Comparison of ENCODE assay signal across 18 cellular contexts in the genomic region with DNA sequence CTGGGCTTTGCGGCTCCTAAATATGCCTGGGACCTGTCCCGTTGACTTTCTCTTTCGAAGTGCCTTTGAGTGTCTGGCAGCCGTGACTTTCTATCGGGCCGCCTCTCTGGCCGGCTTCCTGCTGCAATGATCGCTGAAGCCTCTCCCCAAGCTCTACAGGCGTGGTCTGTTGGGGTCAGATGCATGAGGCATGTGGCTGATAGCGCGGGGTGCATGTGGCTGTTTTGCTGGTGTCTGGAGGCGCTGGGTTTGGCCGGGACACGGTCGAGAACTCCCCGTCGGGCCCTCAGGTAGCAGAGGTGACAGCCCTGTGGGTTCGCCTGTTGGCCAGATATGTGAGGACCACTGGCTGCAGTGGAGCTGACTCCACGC. TPM values are rescaled to one million over a fixed set of nuclear protein-coding genes. Genes with fewer than 3 reads are reported as not detected.
DNase-seq lines count a peak whose midpoint lies in the region; ATAC-seq and TF ChIP-seq lines count a peak whose summit lies in the region.
"Had no signal": no experiment of that assay in that cellular context is flagged by ENCODE, and none has a peak within 500 bp of the region (broad histone marks: within the 10 kb centered on the region; RNA-seq: fewer than 3 reads in every experiment).

No MANE protein-coding gene starts in this region.

- intact Hi-C loops in ascending aorta (cut with DNase I), result loop anchor here (2.0 kb wide), 1 partner anchor 49 kb away; a partner anchor contains a TSS
- intact Hi-C loops in left ventricle myocardium superior (cut with micrococcal nuclease), result no loop called here
- intact Hi-C loops in stomach (cut with DNase I; ENCODE audit: low total_unique reads), result no loop called here
- intact Hi-C loops in activated naive CD4-positive, alpha-beta T cell treated with anti-CD3 and anti-CD28 coated beads for 36 hours (cut with micrococcal nuclease), result no loop called here

- no peaks in the 10 kb centered on the region for H3K9me3 ChIP-seq in ascending aorta
- H3K9me3 ChIP-seq in stomach, result no peaks in the 10 kb centered on the region
- H3K9me3 ChIP-seq in effector memory CD4-positive, alpha-beta T cell (ENCODE audit: control insufficient read depth, low read length), result no peaks in the 10 kb centered on the region
- H3K9me3 ChIP-seq: SJSA1 had no signal

- H3K4me3 ChIP-seq in ascending aorta, result peak overlapping the region in 1 of 2 donors; percentile 45
- peak overlapping the region; percentile 1 to 13 (median 6) for H3K4me3 ChIP-seq in stomach
- H3K4me3 ChIP-seq in effector memory CD4-positive, alpha-beta T cell (ENCODE audit: insufficient read depth, low read depth, low read length, poor library complexity, severe bottlenecking), result no peak overlapping the region
- H3K4me3 ChIP-seq: SJSA1 had no signal

- no peaks in the 10 kb centered on the region for H3K4me1 Mint-ChIP-seq in activated naive CD4-positive, alpha-beta T cell treated with anti-CD3 and anti-CD28 coated beads for 36 hours (ENCODE audit: low read depth)
- H3K4me1 Mint-ChIP-seq: activated CD8-positive, alpha-beta memory T cell treated with anti-CD3 and anti-CD28 coated beads, Interleukin-2, amount 10 ng/mL, durations not matched to agents 7 days and 5 days; activated naive CD8-positive, alpha-beta T cell treated with anti-CD3 and anti-CD28 coated beads for 36 hours had no signal

- no peak for TF ChIP-seq POLR2A in stomach (IDR thresholded peaks at IDR 0.05)

- H3K27ac Mint-ChIP-seq in activated naive CD4-positive, alpha-beta T cell treated with anti-CD3 and anti-CD28 coated beads for 36 hours, result no peak overlapping the region
- H3K27ac Mint-ChIP-seq: activated CD8-positive, alpha-beta memory T cell treated with anti-CD3 and anti-CD28 coated beads, Interleukin-2, amount 10 ng/mL, durations not matched to agents 7 days and 5 days; activated naive CD8-positive, alpha-beta T cell treated with anti-CD3 and anti-CD28 coated beads for 36 hours had no signal

- no peaks in the 10 kb centered on the region for H3K9me3 Mint-ChIP-seq in activated naive CD4-positive, alpha-beta T cell treated with anti-CD3 and anti-CD28 coated beads for 36 hours
- H3K9me3 Mint-ChIP-seq: activated naive CD8-positive, alpha-beta T cell treated with anti-CD3 and anti-CD28 coated beads for 36 hours had no signal

- WGBS in stomach, 5 donors, result 38 to 59% (median 47%) methylated on average over 7 to 19 of the region's 19 CpGs

- H3K4me1 ChIP-seq in ascending aorta (peaks cover 0 to 10% of the 10 kb centered on the region in 2 donors), stomach (peaks cover 0 to 12% (median 4%) of the 10 kb centered on the region in 4 donors)
- no peaks in the 10 kb centered on the region for H3K4me1 ChIP-seq in effector memory CD4-positive, alpha-beta T cell (ENCODE audit: control insufficient read depth, insufficient read depth, low read length, poor library complexity, severe bottlenecking)

- H3K27ac ChIP-seq in ascending aorta (peak overlapping the region; percentile 61 to 67), stomach (peak overlapping the region in 2 of 5 donors; percentile 49 to 51)
- no peak overlapping the region for H3K27ac ChIP-seq in effector memory CD4-positive, alpha-beta T cell (ENCODE audit: insufficient read depth, low read length, poor library complexity, severe bottlenecking)
- H3K27ac ChIP-seq: C4-2B, SJSA1, VCaP had no signal

- TF ChIP-seq CTCF in ascending aorta (IDR thresholded peaks at IDR 0.05), result no peak
- TF ChIP-seq CTCF in stomach (IDR thresholded peaks at IDR 0.05), result peak in 1 of 7 experiments; percentile 4

- TF ChIP-seq EP300 in stomach (IDR thresholded peaks at IDR 0.05), result no peak

- CTCF ChIA-PET in activated naive CD4-positive, alpha-beta T cell treated with anti-CD3 and anti-CD28 coated beads for 36 hours (lab: Charles Lee), result no interaction called here

- DNase-seq in EL (peak; percentile 28), ascending aorta (ENCODE audit: low spot score in 2 of 2) (no peak), left ventricle myocardium superior (no peak), stomach (no peak)
- DNase-seq in activated naive CD4-positive, alpha-beta T cell treated with anti-CD3 and anti-CD28 coated beads for 36 hours, result no peak
- DNase-seq in effector memory CD4-positive, alpha-beta T cell, result no peak
- DNase-seq: activated CD8-positive, alpha-beta memory T cell treated with anti-CD3 and anti-CD28 coated beads, Interleukin-2, amount 10 ng/mL, durations not matched to agents 7 days and 5 days; activated naive CD8-positive, alpha-beta T cell treated with anti-CD3 and anti-CD28 coated beads for 36 hours; GF-D8; KBM-7; NCI-H2029 had no signal

- H3K27me3 ChIP-seq in ascending aorta (no peaks in the 10 kb centered on the region), stomach (peaks cover 4 to 69% (median 44%) of the 10 kb centered on the region in 3 donors)
- H3K27me3 ChIP-seq in effector memory CD4-positive, alpha-beta T cell (replicated peaks; ENCODE audit: control insufficient read depth, insufficient read depth, low read length, poor library complexity, severe bottlenecking), result peaks cover 7% of the 10 kb centered on the region

- no peak overlapping the region for H3K4me3 Mint-ChIP-seq in activated naive CD4-positive, alpha-beta T cell treated with anti-CD3 and anti-CD28 coated beads for 36 hours
- H3K4me3 Mint-ChIP-seq: activated CD8-positive, alpha-beta memory T cell treated with anti-CD3 and anti-CD28 coated beads, Interleukin-2, amount 10 ng/mL, durations not matched to agents 7 days and 5 days; activated naive CD8-positive, alpha-beta T cell treated with anti-CD3 and anti-CD28 coated beads for 36 hours had no signal

- H3K27me3 Mint-ChIP-seq in activated naive CD4-positive, alpha-beta T cell treated with anti-CD3 and anti-CD28 coated beads for 36 hours (ENCODE audit: low read depth), result no peaks in the 10 kb centered on the region
- H3K27me3 Mint-ChIP-seq: activated CD8-positive, alpha-beta memory T cell treated with anti-CD3 and anti-CD28 coated beads, Interleukin-2, amount 10 ng/mL, durations not matched to agents 7 days and 5 days; activated naive CD8-positive, alpha-beta T cell treated with anti-CD3 and anti-CD28 coated beads for 36 hours had no signal

- H3K36me3 Mint-ChIP-seq in activated naive CD4-positive, alpha-beta T cell treated with anti-CD3 and anti-CD28 coated beads for 36 hours (ENCODE audit: low read depth), result no peaks in the 10 kb centered on the region
- H3K36me3 Mint-ChIP-seq: activated CD8-positive, alpha-beta memory T cell treated with anti-CD3 and anti-CD28 coated beads, Interleukin-2, amount 10 ng/mL, durations not matched to agents 7 days and 5 days; activated naive CD8-positive, alpha-beta T cell treated with anti-CD3 and anti-CD28 coated beads for 36 hours had no signal

- H3K36me3 ChIP-seq in ascending aorta (no peaks in the 10 kb centered on the region), stomach (no peaks in the 10 kb centered on the region)
- no peaks in the 10 kb centered on the region for H3K36me3 ChIP-seq in effector memory CD4-positive, alpha-beta T cell (ENCODE audit: control insufficient read depth, insufficient read depth, low read length)
- H3K36me3 ChIP-seq: SJSA1 had no signal

- peak; percentile 56 for ATAC-seq in left ventricle myocardium superior
- no peak for ATAC-seq in HG03565 (IDR thresholded peaks at IDR 0.05; ENCODE audit: unreplicated experiment)
- ATAC-seq in HG03175 (IDR thresholded peaks at IDR 0.05; ENCODE audit: unreplicated experiment), result no peak
- ATAC-seq: activated CD8-positive, alpha-beta memory T cell treated with anti-CD3 and anti-CD28 coated beads, Interleukin-2, amount 10 ng/mL, durations not matched to agents 7 days and 5 days had no signal

RNA-seq across cellular contexts. Expression of a gene that starts 38.4 kb away (rescaled TPM):
- total RNA-seq in ascending aorta (18.9 TPM), left ventricle myocardium superior (0.47 TPM), stomach (10 to 100 TPM in 1 of 5 donors, 1 to 10 TPM in 1, under 1 TPM in 1, not detected in 2; 0.45 to 15.1 (median 3.3) TPM)
- 1 to 10 TPM in 1 of 3 donors, under 1 TPM in 1, not detected in 1; 0.50 to 1.1 TPM for polyA plus RNA-seq in stomach
- total RNA-seq in activated naive CD4-positive, alpha-beta T cell treated with anti-CD3 and anti-CD28 coated beads for 36 hours, result 1 to 10 TPM in 1 of 2 experiments, under 1 TPM in 1; 0.74 to 1.0 TPM

RNA-seq across cellular contexts. Expression of a gene that starts 49.1 kb away (rescaled TPM):
- total RNA-seq in ascending aorta (26.9 TPM), left ventricle myocardium superior (6.0 TPM), stomach (100 to 1,000 TPM in 1 of 5 donors, 10 to 100 TPM in 3, 1 to 10 TPM in 1; 7.6 to 121 (median 13.0) TPM)
- polyA plus RNA-seq in stomach, result 10 to 100 TPM; 15.3 to 25.5 (median 16.3) TPM
- 10 to 100 TPM; 11.5 to 12.3 TPM for total RNA-seq in activated naive CD4-positive, alpha-beta T cell treated with anti-CD3 and anti-CD28 coated beads for 36 hours

RNA-seq across cellular contexts. Expression of a gene that starts 52.6 kb away (rescaled TPM):
- total RNA-seq in ascending aorta (not detected), left ventricle myocardium superior (25.8 TPM), stomach (not detected)
- under 1 TPM in 1 of 3 donors, not detected in 2; 0.13 TPM for polyA plus RNA-seq in stomach
- total RNA-seq in activated naive CD4-positive, alpha-beta T cell treated with anti-CD3 and anti-CD28 coated beads for 36 hours, result not detected
- total RNA-seq: activated CD8-positive, alpha-beta memory T cell treated with anti-CD3 and anti-CD28 coated beads, Interleukin-2, amount 10 ng/mL, durations not matched to agents 7 days and 5 days; activated naive CD8-positive, alpha-beta T cell treated with anti-CD3 and anti-CD28 coated beads for 36 hours; kidney epithelial cell; SJSA1 had no signal
- polyA plus RNA-seq: neural cell had no signal

Comparison
In these comparisons a context has a peak if more than half of its experiments do, and no peak if none do; other contexts are left out.
1. RNA of a gene that starts 52.6 kb away (total RNA-seq): 25.8 TPM in left ventricle myocardium superior (single experiment); not detected in ascending aorta (single experiment), not detected in stomach and not detected in activated naive CD4-positive, alpha-beta T cell treated with anti-CD3 and anti-CD28 coated beads for 36 hours; every median in the first group is over 10 times any median in the second.